1 cellular context compared by ENCODE assay signal in the genomic region with DNA sequence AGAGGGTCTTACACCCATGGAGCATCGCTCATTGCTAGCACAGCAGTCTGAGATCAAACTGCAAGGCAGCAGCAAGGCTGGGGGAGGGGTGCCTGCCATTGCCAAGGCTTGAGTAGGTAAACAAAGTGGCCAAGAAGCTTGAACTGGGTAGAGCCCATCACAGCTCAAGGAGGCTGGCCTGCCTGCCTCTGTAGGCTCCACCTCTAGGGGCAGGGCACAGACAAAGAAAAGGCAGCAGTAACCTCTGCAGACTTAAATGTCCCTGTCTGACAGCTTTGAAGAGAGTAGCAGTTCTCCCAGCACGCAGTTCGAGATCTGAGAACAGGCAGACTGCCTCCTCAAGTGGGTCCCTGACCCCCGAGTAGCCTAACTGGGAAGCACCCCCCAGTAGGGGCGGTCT. TPM values are rescaled to one million over a fixed set of nuclear protein-coding genes. Genes with fewer than 3 reads are reported as not detected.
"Had no signal": no experiment of that assay in that cellular context is flagged by ENCODE, and none has a peak within 500 bp of the region (broad histone marks: within the 10 kb centered on the region; RNA-seq: fewer than 3 reads in every experiment).

No MANE protein-coding gene starts in this region.

RNA-seq across cellular contexts. Expression of a gene that starts 33.8 kb away (rescaled TPM):
- polyA plus RNA-seq: immature natural killer cell had no signal
